In genomic region chr20:6993016-6993415, GRCh38 we compare ENCODE assay signal across 19 cellular contexts.
A peak's percentile ranks its signal among the peaks of the same experiment; 100 is the strongest.
DNase-seq lines count a peak whose midpoint lies in the region; ATAC-seq and TF ChIP-seq lines count a peak whose summit lies in the region.
"Had no signal": no experiment of that assay in that cellular context is flagged by ENCODE, and none has a peak within 500 bp of the region (broad histone marks: within the 10 kb centered on the region; RNA-seq: fewer than 3 reads in every experiment).

No MANE protein-coding gene starts in this region.

- H3K27ac ChIP-seq in upper lobe of left lung: no peak overlapping the region
- H3K27ac ChIP-seq: tibial artery had no signal

- no peak overlapping the region for H3K4me3 ChIP-seq in fibroblast of pulmonary artery (replicated peaks; ENCODE audit: low read depth, low read length)
- no peak overlapping the region for H3K4me3 ChIP-seq in upper lobe of left lung
- H3K4me3 ChIP-seq: tibial artery had no signal

- ATAC-seq in upper lobe of left lung (ENCODE audit: low FRiP score in 2 of 2) (no peak), HG03432 (IDR thresholded peaks at IDR 0.05; ENCODE audit: unreplicated experiment) (no peak)
- ATAC-seq: activated CD4-positive, CD25-positive, alpha-beta regulatory T cell treated with anti-CD3 and anti-CD28 coated beads, Interleukin-2, amount 50 U/mL, for 24 hours; activated CD8-positive, alpha-beta T cell treated with anti-CD3 and anti-CD28 coated beads for 36 hours; CD8-positive, alpha-beta T cell had no signal

- no peaks in the 10 kb centered on the region for H3K27me3 ChIP-seq in upper lobe of left lung
- H3K27me3 ChIP-seq: tibial artery had no signal

- TF ChIP-seq EP300 in upper lobe of left lung (IDR thresholded peaks at IDR 0.05): no peak

- WGBS in upper lobe of left lung, 2 donors: 52 to 62% methylated on average over 2 of the region's 2 CpGs

- no peak for TF ChIP-seq POLR2A in upper lobe of left lung (IDR thresholded peaks at IDR 0.05)

- H3K36me3 ChIP-seq in upper lobe of left lung: no peaks in the 10 kb centered on the region
- H3K36me3 ChIP-seq: tibial artery had no signal

- H3K9me3 ChIP-seq in upper lobe of left lung: no peaks in the 10 kb centered on the region
- H3K9me3 ChIP-seq: tibial artery had no signal

- TF ChIP-seq CTCF in fibroblast of pulmonary artery (IDR thresholded peaks at IDR 0.05; ENCODE audit: low read length, missing control alignments) (no peak), upper lobe of left lung (IDR thresholded peaks at IDR 0.05) (no peak)

- DNase-seq in HS-5 (ENCODE audit: low read depth) (peak; percentile 66), amniotic epithelial cell (ENCODE audit: low read depth) (peak; percentile 69), fibroblast of pulmonary artery (ENCODE audit: low read depth) (peak; percentile 2), renal cortical epithelial cell (ENCODE audit: low read depth) (peak; percentile 99), upper lobe of left lung (no peak), germinal center (ENCODE audit: low spot score) (no peak), OCI-M1 (lab: John Stamatoyannopoulos, UW) (no peak)
- DNase-seq: activated CD8-positive, alpha-beta T cell treated with anti-CD3 and anti-CD28 coated beads for 36 hours; amygdala; CD8-positive, alpha-beta T cell; DND-41; effector CD4-positive, alpha-beta T cell; NCI-H2107; NCI-H524; stimulated activated CD4-positive, alpha-beta T cell treated with anti-CD3 and anti-CD28 coated beads, Interleukin-2, amount 100 ng/mL, for 24 hours; stimulated activated naive CD4-positive, alpha-beta T cell treated with Interleukin-2 at 50 U/mL for 16 hours; tibial artery had no signal

- peaks cover 0 to 6% (median 0%) of the 10 kb centered on the region in 4 donors for H3K4me1 ChIP-seq in upper lobe of left lung
- H3K4me1 ChIP-seq: tibial artery had no signal

Comparison
In these comparisons a context has a peak if more than half of its experiments do, and no peak if none do; other contexts are left out.
1. DNase-seq: peak in HS-5 (single experiment), amniotic epithelial cell (single experiment), fibroblast of pulmonary artery (single experiment) and renal cortical epithelial cell (single experiment); none in upper lobe of left lung (0 of 2), germinal center (single experiment) and OCI-M1 (single experiment).